Comparison of ENCODE assay signal across 10 cellular contexts in genomic region chr16:69057400-69058378, GRCh38. TPM values are rescaled to one million over a fixed set of nuclear protein-coding genes. Genes with fewer than 3 reads are reported as not detected.
DNase-seq lines count a peak whose midpoint lies in the region; ATAC-seq and TF ChIP-seq lines count a peak whose summit lies in the region.
"Had no signal": no experiment of that assay in that cellular context is flagged by ENCODE, and none has a peak within 500 bp of the region (broad histone marks: within the 10 kb centered on the region; RNA-seq: fewer than 3 reads in every experiment).

No MANE protein-coding gene starts in this region.

- TF ChIP-seq CTCF in A673 (conservative IDR thresholded peaks at IDR 0.05; ENCODE audit: low read depth, low read length) (no peak), Panc1 (IDR thresholded peaks at IDR 0.05) (no peak), spleen (IDR thresholded peaks at IDR 0.05 in 8 of 11, conservative IDR thresholded peaks at IDR 0.05 in 3 of 11) (no peak)

- H3K9me3 ChIP-seq in A673 (ENCODE audit: low read depth, low read length, poor library complexity, severe bottlenecking) (no peaks in the 10 kb centered on the region), Panc1 (ENCODE audit: control insufficient read depth, insufficient read depth, low read depth, low read length) (no peaks in the 10 kb centered on the region), spleen (no peaks in the 10 kb centered on the region), aorta (ENCODE audit: control insufficient read depth, low read length) (no peaks in the 10 kb centered on the region)

- WGBS in spleen, 5 donors, result 55 to 67% (median 61%) methylated on average over 11 of the region's 11 CpGs
- 76 to 79% methylated on average over 11 of the region's 11 CpGs for WGBS in aorta, 2 donors

- ATAC-seq in GM19463 (IDR thresholded peaks at IDR 0.05; ENCODE audit: unreplicated experiment), result peak; percentile 54
- peak; percentile 90 for ATAC-seq in Panc1
- ATAC-seq in aorta (ENCODE audit: low FRiP score), result no peak
- no peak for ATAC-seq in GM21619 (IDR thresholded peaks at IDR 0.05; ENCODE audit: unreplicated experiment)

- CTCF ChIA-PET in A673 (lab: Charles Lee), result no interaction called here
- CTCF ChIA-PET in Panc1 (lab: Charles Lee), result interaction anchor here (0.5 kb wide), 1 partner anchor 435 kb away, joined by 3 read pairs; no protein-coding TSS in a partner anchor

- peak; percentile 45 for DNase-seq in A673 (ENCODE audit: low spot score)
- peak; percentile 73 for DNase-seq in Panc1 (ENCODE audit: low read depth, low spot score)
- peak; percentile 64 for DNase-seq in fibroblast of the conjunctiva (ENCODE audit: low read depth)
- no peak for DNase-seq in spleen
- no peak for DNase-seq in cardiac septum (ENCODE audit: low spot score)
- DNase-seq in aorta, result no peak
- DNase-seq: effector CD4-positive, alpha-beta T cell; T-helper 9 cell had no signal

- intact Hi-C loops in A673 (cut with micrococcal nuclease; ENCODE audit: unreplicated experiment), result no loop called here
- intact Hi-C loops in Panc1 (cut with micrococcal nuclease; ENCODE audit: unreplicated experiment), result no loop called here
- intact Hi-C loops in spleen (cut with DNase I; ENCODE audit: low total_unique reads), result no loop called here
- intact Hi-C loops in cardiac septum (cut with DNase I), result no loop called here
- intact Hi-C loops in aorta (cut with DNase I), result no loop called here

- no peaks in the 10 kb centered on the region for H3K36me3 ChIP-seq in A673 (ENCODE audit: insufficient read depth, low read length, poor library complexity, severe bottlenecking)
- H3K36me3 ChIP-seq in Panc1 (ENCODE audit: control insufficient read depth, insufficient read depth, low read length), result no peaks in the 10 kb centered on the region
- H3K36me3 ChIP-seq in spleen, result peaks cover 0 to 8% (median 0%) of the 10 kb centered on the region in 6 donors
- no peaks in the 10 kb centered on the region for H3K36me3 ChIP-seq in aorta (ENCODE audit: control insufficient read depth in 1 of 2, insufficient read depth in 2 of 2, low read length in 1 of 2)

- POLR2A ChIA-PET in A673 (lab: Charles Lee; ENCODE audit: low non-redundant PET), result no interaction called here
- POLR2A ChIA-PET in Panc1 (lab: Charles Lee), result no interaction called here

- H3K27me3 ChIP-seq in A673 (replicated peaks; ENCODE audit: insufficient read depth, low read depth, low read length, poor library complexity), result no peaks in the 10 kb centered on the region
- no peaks in the 10 kb centered on the region for H3K27me3 ChIP-seq in Panc1 (ENCODE audit: control insufficient read depth, insufficient read depth, low read length)
- H3K27me3 ChIP-seq in spleen (replicated peaks in 1 of 7), result no peaks in the 10 kb centered on the region
- no peaks in the 10 kb centered on the region for H3K27me3 ChIP-seq in aorta (ENCODE audit: control insufficient read depth in 1 of 2, insufficient read depth in 2 of 2, low read length in 1 of 2)

- H3K27ac ChIP-seq in A673 (ENCODE audit: low read depth, low read length, poor library complexity, severe bottlenecking), result no peak overlapping the region
- H3K27ac ChIP-seq in Panc1 (ENCODE audit: low read length), result no peak overlapping the region
- H3K27ac ChIP-seq in spleen, result no peak overlapping the region
- H3K27ac ChIP-seq in aorta (ENCODE audit: low read depth in 1 of 2, low read length in 2 of 2), result no peak overlapping the region

- peaks cover 9% of the 10 kb centered on the region for H3K4me1 ChIP-seq in A673 (ENCODE audit: insufficient read depth, low read length, poor library complexity, severe bottlenecking)
- peaks cover 9% of the 10 kb centered on the region for H3K4me1 ChIP-seq in Panc1 (ENCODE audit: control insufficient read depth, insufficient read depth, low read length)
- H3K4me1 ChIP-seq in spleen, result peaks cover 0 to 17% (median 7%) of the 10 kb centered on the region in 6 donors
- no peaks in the 10 kb centered on the region for H3K4me1 ChIP-seq in aorta (ENCODE audit: control insufficient read depth in 1 of 2, insufficient read depth in 2 of 2, low read length in 2 of 2)

- no TSS peak for BruUV-seq in A673 (replicated peaks; lab: Mats Ljungman, UMichigan)
- BruUV-seq in Panc1 (replicated peaks; lab: Mats Ljungman, UMichigan), result no TSS peak

- in situ Hi-C loops in Panc1 (cut with HindIII; ENCODE audit: low pct_unique_long_range_greater_than_20kb, low sequenced_read_pairs), result no loop called here

- TF ChIP-seq POLR2A in spleen (IDR thresholded peaks at IDR 0.05), result no peak

- no peak overlapping the region for H3K4me3 ChIP-seq in A673 (ENCODE audit: low read depth, low read length, poor library complexity, severe bottlenecking)
- H3K4me3 ChIP-seq in Panc1 (ENCODE audit: low read depth in 2 of 2, low read length in 2 of 2), result no peak overlapping the region
- no peak overlapping the region for H3K4me3 ChIP-seq in spleen
- H3K4me3 ChIP-seq in aorta (ENCODE audit: low read length in 2 of 2), result no peak overlapping the region

RNA-seq across cellular contexts. Expression of gene HAS3, which starts 47.8 kb away (rescaled TPM):
- total RNA-seq in A673 (2021) (0.49 and 0.72 TPM in 2 replicates), Panc1 (2021; ENCODE audit: unreplicated experiment) (6.9 TPM), spleen (1 to 10 TPM in 1 of 7 donors, under 1 TPM in 6; 0.51 to 2.0 (median 0.77) TPM), cardiac septum (0.38 TPM), aorta (1 to 10 TPM in 1 of 2 donors, under 1 TPM in 1; 0.68 to 1.3 TPM)
- polyA plus RNA-seq in Panc1 (2012; ENCODE audit: insufficient read length), result 5.0 TPM
- polyA plus RNA-seq in spleen (under 1 TPM; 0.54 to 0.96 (median 0.68) TPM), aorta (under 1 TPM; 0.54 to 0.88 TPM)

Comparison
In these comparisons a context has a peak if more than half of its experiments do, and no peak if none do; other contexts are left out.
1. DNase-seq: peak in A673 (single experiment), Panc1 (single experiment) and fibroblast of the conjunctiva (single experiment); none in spleen (single experiment), cardiac septum (single experiment) and aorta (0 of 2).
2. ATAC-seq: peak in GM19463 (single experiment) and Panc1 (single experiment); none in aorta (single experiment) and GM21619 (single experiment).